Comparison of ENCODE assay signal across 22 cellular contexts in the genomic region with DNA sequence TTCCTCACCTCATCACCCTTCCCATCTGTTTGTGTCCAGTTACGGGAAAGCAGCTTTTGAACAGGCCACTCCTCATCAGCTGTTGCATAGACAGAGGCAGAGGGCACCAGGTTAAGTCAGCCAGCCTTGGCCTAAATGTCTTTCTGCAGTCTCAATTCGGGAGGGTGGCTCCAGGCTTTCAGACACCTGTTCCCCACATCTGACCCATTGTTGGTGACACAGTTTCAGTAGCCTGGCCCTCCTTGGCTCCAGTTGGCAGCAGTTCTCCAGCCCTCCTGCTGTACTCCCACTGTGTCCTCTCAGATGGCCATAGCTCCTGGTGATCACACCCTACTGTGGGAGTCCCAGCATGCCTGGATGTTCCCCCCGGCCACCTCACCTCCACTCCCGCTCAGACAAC.
"Had no signal": no experiment of that assay in that cellular context is flagged by ENCODE, and none has a peak within 500 bp of the region (broad histone marks: within the 10 kb centered on the region; RNA-seq: fewer than 3 reads in every experiment).

No MANE protein-coding gene starts in this region.

- H3K27me3 ChIP-seq: body of pancreas, testis had no signal

- H3K4me3 ChIP-seq: body of pancreas, cardiac muscle cell, lower lobe of right lung, mucosa of descending colon, sigmoid colon, spleen, testis had no signal

- H3K9me3 Mint-ChIP-seq: activated CD4-positive, alpha-beta T cell treated with anti-CD3 and anti-CD28 coated beads, Interleukin-2, amount 10 ng/mL, durations not matched to agents 7 days and 5 days; activated naive CD4-positive, alpha-beta T cell treated with anti-CD3 and anti-CD28 coated beads, Interleukin-2, amount 50 U/mL, for 24 hours; T-helper 1 cell treated with Interleukin-12 subunit alpha and Interleukin-12 subunit beta and Interleukin-4 antibody, amounts not matched to agents 30 μg/mL and 1 μg/mL, for 36 hours; type B pancreatic cell had no signal

- H3K4me3 Mint-ChIP-seq: activated CD4-positive, alpha-beta T cell treated with anti-CD3 and anti-CD28 coated beads, Interleukin-2, amount 10 ng/mL, durations not matched to agents 7 days and 5 days; activated CD8-positive, alpha-beta T cell treated with anti-CD3 and anti-CD28 coated beads, Interleukin-2, amount 10 ng/mL, durations not matched to agents 7 days and 5 days; activated naive CD4-positive, alpha-beta T cell treated with anti-CD3 and anti-CD28 coated beads, Interleukin-2, amount 50 U/mL, for 24 hours; naive thymus-derived CD8-positive, alpha-beta T cell; T-helper 1 cell treated with Interleukin-12 subunit alpha and Interleukin-12 subunit beta and Interleukin-4 antibody, amounts not matched to agents 30 μg/mL and 1 μg/mL, for 36 hours; type B pancreatic cell had no signal

- H3K36me3 Mint-ChIP-seq: type B pancreatic cell had no signal

- H3K27ac ChIP-seq: body of pancreas, cardiac muscle cell, lower lobe of right lung, sigmoid colon, spleen, testis had no signal

- H3K36me3 ChIP-seq: cardiac muscle cell, lower lobe of right lung, sigmoid colon, spleen had no signal

- H3K4me1 Mint-ChIP-seq: activated CD4-positive, alpha-beta T cell treated with anti-CD3 and anti-CD28 coated beads, Interleukin-2, amount 10 ng/mL, durations not matched to agents 7 days and 5 days; activated naive CD4-positive, alpha-beta T cell treated with anti-CD3 and anti-CD28 coated beads, Interleukin-2, amount 50 U/mL, for 24 hours had no signal

- DNase-seq: activated CD4-positive, alpha-beta T cell treated with anti-CD3 and anti-CD28 coated beads, Interleukin-2, amount 10 ng/mL, durations not matched to agents 7 days and 5 days; activated CD8-positive, alpha-beta T cell treated with anti-CD3 and anti-CD28 coated beads, Interleukin-2, amount 10 ng/mL, durations not matched to agents 7 days and 5 days; activated gamma-delta T cell treated with Interleukin-2 at 50 U/mL for 16 hours; anterior cingulate cortex; body of pancreas; lower lobe of right lung; mesendoderm; mucosa of descending colon; naive thymus-derived CD8-positive, alpha-beta T cell; retina; sigmoid colon; spleen; stimulated activated CD4-positive, alpha-beta T cell treated with anti-CD3 and anti-CD28 coated beads, Interleukin-4, amount 100 ng/mL, for 1 hour; stimulated activated naive CD4-positive, alpha-beta T cell; T1000; testis had no signal

- ATAC-seq: activated CD4-positive, CD25-positive, alpha-beta regulatory T cell treated with anti-CD3 and anti-CD28 coated beads, Interleukin-2, amount 50 U/mL, for 24 hours; activated CD8-positive, alpha-beta T cell treated with anti-CD3 and anti-CD28 coated beads, Interleukin-2, amount 10 ng/mL, durations not matched to agents 7 days and 5 days; body of pancreas; left lobe of liver; lower lobe of right lung; mucosa of descending colon; naive thymus-derived CD8-positive, alpha-beta T cell had no signal

- H3K27ac Mint-ChIP-seq: activated CD4-positive, alpha-beta T cell treated with anti-CD3 and anti-CD28 coated beads, Interleukin-2, amount 10 ng/mL, durations not matched to agents 7 days and 5 days; activated CD8-positive, alpha-beta T cell treated with anti-CD3 and anti-CD28 coated beads, Interleukin-2, amount 10 ng/mL, durations not matched to agents 7 days and 5 days; activated naive CD4-positive, alpha-beta T cell treated with anti-CD3 and anti-CD28 coated beads, Interleukin-2, amount 50 U/mL, for 24 hours; naive thymus-derived CD8-positive, alpha-beta T cell; T-helper 1 cell treated with Interleukin-12 subunit alpha and Interleukin-12 subunit beta and Interleukin-4 antibody, amounts not matched to agents 30 μg/mL and 1 μg/mL, for 36 hours; type B pancreatic cell had no signal

- H3K4me1 ChIP-seq: body of pancreas, lower lobe of right lung, spleen, testis had no signal

- H3K9me3 ChIP-seq: body of pancreas, lower lobe of right lung, mucosa of descending colon, testis had no signal
